Comparison of ENCODE assay signal across 10 cellular contexts in the genomic region with DNA sequence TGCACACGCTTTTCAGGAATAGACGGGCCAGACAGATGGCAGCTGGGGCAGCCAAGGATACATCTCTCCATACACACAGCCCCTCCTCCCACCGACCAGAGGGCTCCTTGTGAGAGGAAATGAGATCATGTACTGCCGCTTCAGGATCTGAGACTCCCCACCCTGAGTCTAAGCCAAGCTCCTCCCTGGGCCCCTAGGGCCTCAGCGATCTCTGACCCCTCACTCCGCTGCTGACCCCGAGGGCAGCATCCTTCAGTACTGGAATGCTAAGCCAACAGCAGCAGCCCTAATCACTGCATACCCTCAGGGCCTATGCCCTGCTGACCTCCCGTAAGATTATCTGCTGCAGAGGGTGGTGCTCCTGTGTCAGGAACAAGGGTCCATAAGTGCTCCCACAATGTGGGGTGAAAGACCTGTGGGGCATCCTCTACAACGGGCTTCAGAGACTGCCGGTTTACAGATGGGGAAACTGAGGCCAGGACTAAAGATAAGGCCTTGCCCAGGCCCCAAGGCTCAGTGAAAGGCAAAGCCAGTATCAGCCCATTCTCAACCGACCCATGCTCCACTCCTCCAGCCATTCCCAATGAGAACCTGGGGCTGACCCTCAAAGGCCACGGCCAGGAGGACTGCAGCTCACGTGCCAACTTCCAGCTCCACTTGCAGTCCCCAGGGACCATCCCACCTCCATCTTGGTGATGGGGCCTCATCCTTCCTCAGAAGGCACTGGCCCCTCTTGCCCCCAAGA. TPM values are rescaled to one million over a fixed set of nuclear protein-coding genes. Genes with fewer than 3 reads are reported as not detected.
A peak's percentile ranks its signal among the peaks of the same experiment; 100 is the strongest.
DNase-seq lines count a peak whose midpoint lies in the region; ATAC-seq and TF ChIP-seq lines count a peak whose summit lies in the region.
"Had no signal": no experiment of that assay in that cellular context is flagged by ENCODE, and none has a peak within 500 bp of the region (broad histone marks: within the 10 kb centered on the region; RNA-seq: fewer than 3 reads in every experiment).

No MANE protein-coding gene starts in this region.

- peak overlapping the region; percentile 31; the same call in 1 of the 2 replicates for H3K27ac ChIP-seq in BLaER1
- H3K27ac ChIP-seq in liver (ENCODE audit: low read depth in 1 of 2, low read length in 2 of 2): no peak overlapping the region
- peak overlapping the region in 2 of 4 donors; percentile 52 to 61 for H3K27ac ChIP-seq in tibial nerve
- H3K27ac ChIP-seq: parathyroid adenoma had no signal

- H3K4me1 ChIP-seq in BLaER1 (peaks cover 58% of the 10 kb centered on the region), liver (ENCODE audit: control insufficient read depth in 4 of 4, insufficient read depth in 4 of 4, low read length in 3 of 4) (peaks cover 0 to 2% (median 2%) of the 10 kb centered on the region in 4 donors), tibial nerve (peaks cover 0 to 92% (median 36%) of the 10 kb centered on the region in 4 donors)
- H3K4me1 ChIP-seq: parathyroid adenoma had no signal

- H3K27me3 ChIP-seq in BLaER1 (no peaks in the 10 kb centered on the region), liver (ENCODE audit: control insufficient read depth in 4 of 4, insufficient read depth in 4 of 4, low read length in 3 of 4) (no peaks in the 10 kb centered on the region), tibial nerve (no peaks in the 10 kb centered on the region)
- H3K27me3 ChIP-seq: dorsolateral prefrontal cortex had no signal

- H3K36me3 Mint-ChIP-seq in natural killer cell treated with Interleukin-12 subunit alpha and Interleukin-12 subunit beta and Interleukin-15 and Interleukin-18, amount 100 ng/mL, for 72 hours: no peaks in the 10 kb centered on the region

- H3K36me3 ChIP-seq in BLaER1 (peaks cover 72% of the 10 kb centered on the region), liver (ENCODE audit: control insufficient read depth in 4 of 4, insufficient read depth in 3 of 4, low read depth in 1 of 4, low read length in 3 of 4) (peaks cover 0 to 12% (median 3%) of the 10 kb centered on the region in 4 donors), tibial nerve (peaks cover 0 to 44% (median 2%) of the 10 kb centered on the region in 3 donors)

- H3K4me3 ChIP-seq in BLaER1 (no peak overlapping the region), astrocyte of the spinal cord (ENCODE audit: low read depth, low read length) (no peak overlapping the region), liver (ENCODE audit: low read depth in 1 of 3, low read length in 3 of 3) (no peak overlapping the region), tibial nerve (no peak overlapping the region)
- H3K4me3 ChIP-seq: dorsolateral prefrontal cortex had no signal

- H3K4me3 Mint-ChIP-seq in natural killer cell treated with Interleukin-12 subunit alpha and Interleukin-12 subunit beta and Interleukin-15 and Interleukin-18, amount 100 ng/mL, for 72 hours: no peak overlapping the region

- TF ChIP-seq RAD21 in liver (IDR thresholded peaks at IDR 0.05): no peak

- H3K9me3 ChIP-seq in BLaER1: no peaks in the 10 kb centered on the region
- H3K9me3 ChIP-seq in liver (ENCODE audit: control insufficient read depth in 4 of 4, low read length in 3 of 4): no peaks in the 10 kb centered on the region
- H3K9me3 ChIP-seq in tibial nerve: no peaks in the 10 kb centered on the region

- H3K4me1 Mint-ChIP-seq in natural killer cell treated with Interleukin-12 subunit alpha and Interleukin-12 subunit beta and Interleukin-15 and Interleukin-18, amount 100 ng/mL, for 72 hours (ENCODE audit: low read depth in 2 of 2): peaks cover 15 to 28% of the 10 kb centered on the region in 2 donors

- H3K9me3 Mint-ChIP-seq in natural killer cell treated with Interleukin-12 subunit alpha and Interleukin-12 subunit beta and Interleukin-15 and Interleukin-18, amount 100 ng/mL, for 72 hours: no peaks in the 10 kb centered on the region

- no peak for TF ChIP-seq CTCF in astrocyte of the spinal cord (IDR thresholded peaks at IDR 0.05; ENCODE audit: low read depth, low read length)
- TF ChIP-seq CTCF in liver (IDR thresholded peaks at IDR 0.05; ENCODE audit: low read depth, low read length, missing input control): no peak
- no peak for TF ChIP-seq CTCF in tibial nerve (IDR thresholded peaks at IDR 0.05)

- in situ Hi-C loops in astrocyte of the spinal cord (cut with HindIII; ENCODE audit: low sequenced_read_pairs): no loop called here

- WGBS in liver: 73% methylated on average over 13 of the region's 13 CpGs
- 27 to 30% methylated on average over 9 to 13 of the region's 13 CpGs for WGBS in tibial nerve, 2 donors

- no peaks in the 10 kb centered on the region for H3K27me3 Mint-ChIP-seq in natural killer cell treated with Interleukin-12 subunit alpha and Interleukin-12 subunit beta and Interleukin-15 and Interleukin-18, amount 100 ng/mL, for 72 hours

- no peak for ATAC-seq in natural killer cell treated with Interleukin-12 subunit alpha and Interleukin-12 subunit beta and Interleukin-15 and Interleukin-18, amount 100 ng/mL, for 72 hours
- no peak for ATAC-seq in GM19395 (IDR thresholded peaks at IDR 0.05; ENCODE audit: unreplicated experiment)

- H3K4me2 ChIP-seq in BLaER1: peak overlapping the region; percentile 51

- no peak overlapping the region for H3K27ac Mint-ChIP-seq in natural killer cell treated with Interleukin-12 subunit alpha and Interleukin-12 subunit beta and Interleukin-15 and Interleukin-18, amount 100 ng/mL, for 72 hours

- TF ChIP-seq EP300 in tibial nerve (IDR thresholded peaks at IDR 0.05): peak in 1 of 2 donors; percentile 11

- TF ChIP-seq POLR2A in tibial nerve (IDR thresholded peaks at IDR 0.05): no peak

- peak; percentile 10 for DNase-seq in M059J (ENCODE audit: low read depth)
- peak; percentile 31 for DNase-seq in astrocyte of the spinal cord (ENCODE audit: low read depth, low spot score)
- DNase-seq in tibial nerve (ENCODE audit: low spot score in 2 of 2): no peak
- DNase-seq in natural killer cell treated with Interleukin-12 subunit alpha and Interleukin-12 subunit beta and Interleukin-15 and Interleukin-18, amount 100 ng/mL, for 72 hours (ENCODE audit: low spot score): no peak
- DNase-seq in stimulated activated CD4-positive, alpha-beta T cell treated with anti-CD3 and anti-CD28 coated beads, Interleukin-12 subunit alpha, Interleukin-12 subunit beta, amount 100 ng/mL, for 4 hours: no peak

- H3K9ac ChIP-seq in BLaER1 (no peak overlapping the region), liver (ENCODE audit: low read depth in 1 of 2, low read length in 2 of 2) (no peak overlapping the region)
- H3K9ac ChIP-seq: parathyroid adenoma had no signal

- H4K20me1 ChIP-seq in BLaER1: peaks cover 100% of the 10 kb centered on the region

TF ChIP-seq in liver, 16 proteins besides CTCF, POLR2A, EP300 and RAD21:
- TF ChIP-seq, protein P1, sequence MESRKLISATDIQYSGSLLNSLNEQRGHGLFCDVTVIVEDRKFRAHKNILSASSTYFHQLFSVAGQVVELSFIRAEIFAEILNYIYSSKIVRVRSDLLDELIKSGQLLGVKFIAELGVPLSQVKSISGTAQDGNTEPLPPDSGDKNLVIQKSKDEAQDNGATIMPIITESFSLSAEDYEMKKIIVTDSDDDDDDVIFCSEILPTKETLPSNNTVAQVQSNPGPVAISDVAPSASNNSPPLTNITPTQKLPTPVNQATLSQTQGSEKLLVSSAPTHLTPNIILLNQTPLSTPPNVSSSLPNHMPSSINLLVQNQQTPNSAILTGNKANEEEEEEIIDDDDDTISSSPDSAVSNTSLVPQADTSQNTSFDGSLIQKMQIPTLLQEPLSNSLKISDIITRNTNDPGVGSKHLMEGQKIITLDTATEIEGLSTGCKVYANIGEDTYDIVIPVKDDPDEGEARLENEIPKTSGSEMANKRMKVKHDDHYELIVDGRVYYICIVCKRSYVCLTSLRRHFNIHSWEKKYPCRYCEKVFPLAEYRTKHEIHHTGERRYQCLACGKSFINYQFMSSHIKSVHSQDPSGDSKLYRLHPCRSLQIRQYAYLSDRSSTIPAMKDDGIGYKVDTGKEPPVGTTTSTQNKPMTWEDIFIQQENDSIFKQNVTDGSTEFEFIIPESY (IDR thresholded peaks at IDR 0.05): no peak
- TF ChIP-seq GABPA (IDR thresholded peaks at IDR 0.05 in 1 of 2, conservative IDR thresholded peaks at IDR 0.05 in 1 of 2): no peak
- no peak for TF ChIP-seq JUND (IDR thresholded peaks at IDR 0.05)
- peak in 1 of 2 donors; percentile 63 for TF ChIP-seq RXRA (IDR thresholded peaks at IDR 0.05)
- TF ChIP-seq HNF4G (IDR thresholded peaks at IDR 0.05): no peak
- no peak for TF ChIP-seq EGR1 (IDR thresholded peaks at IDR 0.05; ENCODE audit: low read depth in 2 of 2)
- no peak for TF ChIP-seq SP1 (IDR thresholded peaks at IDR 0.05)
- peak; percentile 96 for TF ChIP-seq NR2F2 (IDR thresholded peaks at IDR 0.05)
- TF ChIP-seq FOXA1 (IDR thresholded peaks at IDR 0.05): no peak

RNA-seq across cellular contexts. Expression of gene BICD2, which starts 37.5 kb away (rescaled TPM):
- total RNA-seq in M059J (2014; rRNA removed; shearing (Covaris generic)): 22.2 and 39.0 TPM in 2 replicates
- total RNA-seq in liver: 10 to 100 TPM; 15.9 to 16.0 TPM
- polyA plus RNA-seq in liver: 1 to 10 TPM; 2.5 to 6.5 TPM
- 10 to 100 TPM; 36.2 to 46.7 (median 41.6) TPM for total RNA-seq in tibial nerve
- 10 to 100 TPM; 31.8 to 37.9 TPM for total RNA-seq in natural killer cell treated with Interleukin-12 subunit alpha and Interleukin-12 subunit beta and Interleukin-15 and Interleukin-18, amount 100 ng/mL, for 72 hours

RNA-seq across cellular contexts. Expression of gene IPPK, which starts 57.2 kb away (rescaled TPM):
- 9.6 and 24.5 TPM in 2 replicates for total RNA-seq in M059J (2014; rRNA removed; shearing (Covaris generic))
- total RNA-seq in liver (1 to 10 TPM; 2.9 to 5.9 TPM), tibial nerve (10 to 100 TPM in 2 of 4 donors, 1 to 10 TPM in 2; 8.0 to 18.8 (median 11.0) TPM)
- 1 to 10 TPM; 2.1 to 4.2 TPM for polyA plus RNA-seq in liver
- 10 to 100 TPM; 11.8 to 21.9 TPM for total RNA-seq in natural killer cell treated with Interleukin-12 subunit alpha and Interleukin-12 subunit beta and Interleukin-15 and Interleukin-18, amount 100 ng/mL, for 72 hours

Comparison
In these comparisons a context has a peak if more than half of its experiments do, and no peak if none do; other contexts are left out.
1. DNase-seq: peak in M059J (single experiment) and astrocyte of the spinal cord (single experiment); none in tibial nerve (0 of 2), natural killer cell treated with Interleukin-12 subunit alpha and Interleukin-12 subunit beta and Interleukin-15 and Interleukin-18, amount 100 ng/mL, for 72 hours (single experiment) and stimulated activated CD4-positive, alpha-beta T cell treated with anti-CD3 and anti-CD28 coated beads, Interleukin-12 subunit alpha, Interleukin-12 subunit beta, amount 100 ng/mL, for 4 hours (single experiment).